9 cellular contexts compared by ENCODE assay signal in the genomic region with DNA sequence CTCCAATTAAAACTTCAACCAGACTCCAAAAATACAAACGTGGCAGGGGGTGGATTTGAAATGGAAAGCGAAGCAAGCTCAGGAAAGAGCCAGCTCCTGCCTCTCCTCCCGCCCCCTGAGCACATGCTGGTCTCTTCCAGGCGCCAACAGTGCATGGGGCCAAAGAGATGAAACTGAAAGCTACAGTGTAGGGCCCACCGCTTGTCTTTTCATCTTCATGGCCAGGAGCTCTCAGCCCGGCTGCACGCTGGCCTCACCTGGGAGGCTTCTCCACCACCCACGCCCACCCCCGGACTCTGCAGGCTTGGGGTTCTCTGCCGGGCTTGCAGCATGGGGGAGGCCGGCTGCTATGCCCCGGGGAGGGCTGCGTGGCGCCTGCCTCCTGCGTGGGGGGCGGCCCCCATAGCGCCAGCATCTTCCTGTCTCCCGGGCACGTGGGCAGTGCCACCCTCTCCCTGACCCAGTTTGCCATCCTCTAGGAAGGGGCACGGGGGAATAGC. TPM values are rescaled to one million over a fixed set of nuclear protein-coding genes. Genes with fewer than 3 reads are reported as not detected.
A peak's percentile ranks its signal among the peaks of the same experiment; 100 is the strongest.
DNase-seq lines count a peak whose midpoint lies in the region; ATAC-seq, FAIRE-seq and TF ChIP-seq lines count a peak whose summit lies in the region.
"Had no signal": no experiment of that assay in that cellular context is flagged by ENCODE, and none has a peak within 500 bp of the region (broad histone marks: within the 10 kb centered on the region; RNA-seq: fewer than 3 reads in every experiment).

No MANE protein-coding gene starts in this region.

- H3K4me1 ChIP-seq in HUES6 (ENCODE audit: control insufficient read depth, insufficient read depth, low read length) (peaks cover 20% of the 10 kb centered on the region), gastroesophageal sphincter (peaks cover 0 to 38% (median 16%) of the 10 kb centered on the region in 3 donors), rectal smooth muscle tissue (ENCODE audit: control insufficient read depth, insufficient read depth, low read length) (no peaks in the 10 kb centered on the region)

- H3K9me3 ChIP-seq in HUES6 (ENCODE audit: control insufficient read depth, insufficient read depth, low read depth, low read length), result peaks cover 6% of the 10 kb centered on the region; the same call in 1 of the 2 replicates
- H3K9me3 ChIP-seq in gastroesophageal sphincter, result peaks cover 0 to 6% (median 0%) of the 10 kb centered on the region in 3 donors

- H3K9ac ChIP-seq in HUES6 (ENCODE audit: low read length) (no peak overlapping the region), rectal smooth muscle tissue (ENCODE audit: low read length) (no peak overlapping the region)

- WGBS in gastroesophageal sphincter (ENCODE audit: low coverage in 1 of 2), 2 donors, result 0% methylated on average over 3 to 4 of the region's 20 CpGs

- TF ChIP-seq CTCF in gastroesophageal sphincter (IDR thresholded peaks at IDR 0.05), result no peak

- no peak for FAIRE-seq in HTR-8/SVneo (lab: Jason Lieb, UNC)

- no peak for TF ChIP-seq EP300 in gastroesophageal sphincter (IDR thresholded peaks at IDR 0.05)

- H3K36me3 ChIP-seq in HUES6 (ENCODE audit: control insufficient read depth, insufficient read depth, low read length), result no peaks in the 10 kb centered on the region
- H3K36me3 ChIP-seq in gastroesophageal sphincter, result no peaks in the 10 kb centered on the region
- H3K36me3 ChIP-seq in rectal smooth muscle tissue (ENCODE audit: control insufficient read depth, insufficient read depth, low read length), result no peaks in the 10 kb centered on the region

- H3K27ac ChIP-seq in HUES6 (ENCODE audit: low read depth, low read length), result no peak overlapping the region
- peak overlapping the region in 1 of 4 donors; percentile 18 for H3K27ac ChIP-seq in gastroesophageal sphincter
- no peak overlapping the region for H3K27ac ChIP-seq in rectal smooth muscle tissue (ENCODE audit: low read depth, low read length)

- ATAC-seq in gastroesophageal sphincter, result peak; percentile 13
- ATAC-seq in esophagus mucosa, result no peak
- ATAC-seq in HG03039 (IDR thresholded peaks at IDR 0.05; ENCODE audit: unreplicated experiment), result no peak

- H3K4me3 ChIP-seq in HUES6 (ENCODE audit: low read depth, low read length) (peak overlapping the region; percentile 62), gastroesophageal sphincter (peak overlapping the region in 1 of 2 donors; percentile 46), rectal smooth muscle tissue (ENCODE audit: low read length) (peak overlapping the region; percentile 32)

- DNase-seq in DMS 273 treated with DMSO at 0.1 percent for 48 hours (lab: John Stamatoyannopoulos, UW) (peak; percentile 8), HTR-8/SVneo (ENCODE audit: insufficient read length, low spot score) (no peak), NCI-H2196 (lab: John Stamatoyannopoulos, UW; ENCODE audit: unreplicated experiment) (no peak)
- DNase-seq: stimulated activated CD4-positive, alpha-beta T cell treated with anti-CD3 and anti-CD28 coated beads, Interleukin-2, amount 100 ng/mL, for 48 hours had no signal

- H3K27me3 ChIP-seq in HUES6 (ENCODE audit: control insufficient read depth, insufficient read depth, low read length) (peaks cover 77% of the 10 kb centered on the region), gastroesophageal sphincter (peaks cover 71% of the 10 kb centered on the region), rectal smooth muscle tissue (ENCODE audit: control insufficient read depth, insufficient read depth, low read length) (peaks cover 7% of the 10 kb centered on the region)

- no peak for TF ChIP-seq POLR2A in gastroesophageal sphincter (IDR thresholded peaks at IDR 0.05)

RNA-seq across cellular contexts. Expression of a gene that starts 2.0 kb away (rescaled TPM):
- total RNA-seq in gastroesophageal sphincter (1 to 10 TPM in 1 of 4 donors, under 1 TPM in 3; 0.42 to 1.1 (median 0.60) TPM), esophagus mucosa (2.3 TPM)
